1 cellular context compared by ENCODE assay signal in genomic region chr5:177469061-177469628, GRCh38.
TF ChIP-seq lines count a peak whose summit lies in the region.

No MANE protein-coding gene starts in this region.

TF ChIP-seq in GM23338, 12 proteins besides CTCF, POLR2A, EP300 and RAD21 (continued from another document):
- TF ChIP-seq ZNF462 (CRISPR knock-in tag; IDR thresholded peaks at IDR 0.05), result no peak
- no peak for TF ChIP-seq CREB1 (CRISPR knock-in tag; IDR thresholded peaks at IDR 0.05; ENCODE audit: low read depth)
- no peak for TF ChIP-seq POLR2AphosphoS5 (IDR thresholded peaks at IDR 0.05; ENCODE audit: low read depth)
- no peak for TF ChIP-seq NANOG (IDR thresholded peaks at IDR 0.05; ENCODE audit: borderline replicate concordance)
- no peak for TF ChIP-seq STAT1 (IDR thresholded peaks at IDR 0.05; ENCODE audit: unreplicated experiment)
- no peak for TF ChIP-seq REST (IDR thresholded peaks at IDR 0.05; ENCODE audit: unreplicated experiment)
- TF ChIP-seq ETS1 (IDR thresholded peaks at IDR 0.05), result no peak
- no peak for TF ChIP-seq JUNB (IDR thresholded peaks at IDR 0.05; ENCODE audit: unreplicated experiment)
- TF ChIP-seq EZH2 (IDR thresholded peaks at IDR 0.05; ENCODE audit: low read depth, unreplicated experiment), result no peak
- TF ChIP-seq ZNF114 (CRISPR knock-in tag; IDR thresholded peaks at IDR 0.05), result no peak
- no peak for TF ChIP-seq ZNF331 (CRISPR knock-in tag; IDR thresholded peaks at IDR 0.05; ENCODE audit: low read depth)
